ENCODE assay signal across 1 cellular context in genomic region chr16:72787130-72787518, GRCh38.
TF ChIP-seq lines count a peak whose summit lies in the region.

No MANE protein-coding gene starts in this region.

TF ChIP-seq in HepG2, 621 proteins besides CTCF, POLR2A, EP300 and RAD21 (continued from another document):
- TF ChIP-seq ZBTB33 (CRISPR knock-in tag; IDR thresholded peaks at IDR 0.05) (no peak), ZNF20 (CRISPR knock-in tag; IDR thresholded peaks at IDR 0.05) (no peak), ZNF687 (CRISPR knock-in tag; IDR thresholded peaks at IDR 0.05) (no peak)
- TF ChIP-seq, protein P1, sequence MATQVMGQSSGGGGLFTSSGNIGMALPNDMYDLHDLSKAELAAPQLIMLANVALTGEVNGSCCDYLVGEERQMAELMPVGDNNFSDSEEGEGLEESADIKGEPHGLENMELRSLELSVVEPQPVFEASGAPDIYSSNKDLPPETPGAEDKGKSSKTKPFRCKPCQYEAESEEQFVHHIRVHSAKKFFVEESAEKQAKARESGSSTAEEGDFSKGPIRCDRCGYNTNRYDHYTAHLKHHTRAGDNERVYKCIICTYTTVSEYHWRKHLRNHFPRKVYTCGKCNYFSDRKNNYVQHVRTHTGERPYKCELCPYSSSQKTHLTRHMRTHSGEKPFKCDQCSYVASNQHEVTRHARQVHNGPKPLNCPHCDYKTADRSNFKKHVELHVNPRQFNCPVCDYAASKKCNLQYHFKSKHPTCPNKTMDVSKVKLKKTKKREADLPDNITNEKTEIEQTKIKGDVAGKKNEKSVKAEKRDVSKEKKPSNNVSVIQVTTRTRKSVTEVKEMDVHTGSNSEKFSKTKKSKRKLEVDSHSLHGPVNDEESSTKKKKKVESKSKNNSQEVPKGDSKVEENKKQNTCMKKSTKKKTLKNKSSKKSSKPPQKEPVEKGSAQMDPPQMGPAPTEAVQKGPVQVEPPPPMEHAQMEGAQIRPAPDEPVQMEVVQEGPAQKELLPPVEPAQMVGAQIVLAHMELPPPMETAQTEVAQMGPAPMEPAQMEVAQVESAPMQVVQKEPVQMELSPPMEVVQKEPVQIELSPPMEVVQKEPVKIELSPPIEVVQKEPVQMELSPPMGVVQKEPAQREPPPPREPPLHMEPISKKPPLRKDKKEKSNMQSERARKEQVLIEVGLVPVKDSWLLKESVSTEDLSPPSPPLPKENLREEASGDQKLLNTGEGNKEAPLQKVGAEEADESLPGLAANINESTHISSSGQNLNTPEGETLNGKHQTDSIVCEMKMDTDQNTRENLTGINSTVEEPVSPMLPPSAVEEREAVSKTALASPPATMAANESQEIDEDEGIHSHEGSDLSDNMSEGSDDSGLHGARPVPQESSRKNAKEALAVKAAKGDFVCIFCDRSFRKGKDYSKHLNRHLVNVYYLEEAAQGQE (IDR thresholded peaks at IDR 0.05; ENCODE audit: borderline replicate concordance in 1 of 2, low read depth in 1 of 2, low read length in 2 of 2), result no peak
